In the genomic region with DNA sequence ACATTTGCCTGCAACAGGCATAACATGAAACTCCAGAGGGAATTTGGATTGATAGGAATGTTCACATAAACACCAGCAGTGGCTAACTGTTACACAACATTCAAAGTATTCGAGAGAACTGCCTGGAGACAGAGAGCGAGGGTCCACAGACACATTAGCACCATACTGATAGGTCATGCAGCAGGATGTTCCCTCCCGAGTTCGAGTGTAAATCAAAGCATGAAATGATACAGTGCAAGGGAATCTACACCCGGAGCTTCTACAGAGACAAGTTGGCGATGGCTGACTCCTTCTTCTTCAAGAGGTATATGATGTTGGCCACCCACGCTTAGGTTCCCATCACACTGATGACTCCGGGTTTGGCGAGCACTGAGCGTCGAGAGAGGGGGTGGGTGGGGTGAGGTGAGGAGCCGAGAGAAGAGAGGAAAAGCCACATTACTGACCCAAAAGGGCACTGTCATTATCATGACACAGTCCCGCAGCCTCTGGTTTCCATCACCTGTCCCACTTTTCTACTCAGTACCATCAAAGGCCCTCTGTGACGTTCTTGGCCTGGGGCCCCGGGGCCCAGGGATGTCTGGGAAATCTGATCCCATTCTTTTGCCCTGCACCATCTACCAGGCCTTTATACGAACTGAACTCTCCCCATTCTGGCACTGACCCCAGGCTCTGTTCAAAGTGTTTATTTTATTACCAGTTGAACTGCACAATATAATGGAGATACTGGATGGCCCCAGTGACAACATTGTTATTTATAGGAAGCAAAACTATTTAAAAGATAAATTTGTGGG, we compare ENCODE assay signal across 14 cellular contexts.
DNase-seq lines count a peak whose midpoint lies in the region; ATAC-seq and TF ChIP-seq lines count a peak whose summit lies in the region.
"Had no signal": no experiment of that assay in that cellular context is flagged by ENCODE, and none has a peak within 500 bp of the region (broad histone marks: within the 10 kb centered on the region; RNA-seq: fewer than 3 reads in every experiment).

No MANE protein-coding gene starts in this region.

- DNase-seq in DMS53 treated with DMSO at 0.1 percent for 48 hours (lab: John Stamatoyannopoulos, UW; ENCODE audit: unreplicated experiment) = peak; percentile 40
- no peak for DNase-seq in Peyer's patch
- peak; percentile 65 for DNase-seq in skeletal muscle cell (ENCODE audit: low read depth)
- DNase-seq in stimulated activated effector memory CD8-positive, alpha-beta T cell treated with anti-CD3 and anti-CD28 coated beads, Interleukin-12 subunit alpha, Interleukin-12 subunit beta, amount 100 ng/mL, for 72 hours (ENCODE audit: low spot score in 2 of 2) = no peak
- DNase-seq in occipital lobe (lab: John Stamatoyannopoulos, UW) = no peak
- DNase-seq: activated CD4-positive, alpha-beta T cell treated with anti-CD3 and anti-CD28 coated beads for 36 hours; CD4-positive, alpha-beta T cell; naive thymus-derived CD4-positive, alpha-beta T cell; NCI-H526 treated with DMSO at 0.1 percent for 48 hours; stimulated activated naive CD8-positive, alpha-beta T cell treated with anti-CD3 and anti-CD28 coated beads, Interleukin-15, Interleukin-2, amounts not matched to agents 100 U/mL and 50 U/mL, for 24 hours had no signal

- TF ChIP-seq POLR2A in Peyer's patch (IDR thresholded peaks at IDR 0.05) (no peak), gastroesophageal sphincter (IDR thresholded peaks at IDR 0.05) (no peak)

- no peak overlapping the region for H3K27ac Mint-ChIP-seq in stimulated activated effector memory CD8-positive, alpha-beta T cell treated with anti-CD3 and anti-CD28 coated beads, Interleukin-12 subunit alpha, Interleukin-12 subunit beta, amount 100 ng/mL, for 72 hours
- H3K27ac Mint-ChIP-seq: activated CD4-positive, alpha-beta T cell treated with anti-CD3 and anti-CD28 coated beads for 36 hours; CD4-positive, alpha-beta T cell had no signal

- H3K9me3 Mint-ChIP-seq in stimulated activated effector memory CD8-positive, alpha-beta T cell treated with anti-CD3 and anti-CD28 coated beads, Interleukin-12 subunit alpha, Interleukin-12 subunit beta, amount 100 ng/mL, for 72 hours = no peaks in the 10 kb centered on the region
- H3K9me3 Mint-ChIP-seq: CD4-positive, alpha-beta T cell; naive thymus-derived CD4-positive, alpha-beta T cell had no signal

- no peak overlapping the region for H3K4me3 Mint-ChIP-seq in stimulated activated effector memory CD8-positive, alpha-beta T cell treated with anti-CD3 and anti-CD28 coated beads, Interleukin-12 subunit alpha, Interleukin-12 subunit beta, amount 100 ng/mL, for 72 hours
- H3K4me3 Mint-ChIP-seq: activated CD4-positive, alpha-beta T cell treated with anti-CD3 and anti-CD28 coated beads for 36 hours; CD4-positive, alpha-beta T cell; naive thymus-derived CD4-positive, alpha-beta T cell had no signal

- no peaks in the 10 kb centered on the region for H3K36me3 Mint-ChIP-seq in stimulated activated effector memory CD8-positive, alpha-beta T cell treated with anti-CD3 and anti-CD28 coated beads, Interleukin-12 subunit alpha, Interleukin-12 subunit beta, amount 100 ng/mL, for 72 hours

- no peaks in the 10 kb centered on the region for H3K4me1 ChIP-seq in Peyer's patch
- peaks cover 10 to 87% (median 24%) of the 10 kb centered on the region in 3 donors for H3K4me1 ChIP-seq in gastroesophageal sphincter

- no peak overlapping the region for H3K4me3 ChIP-seq in Peyer's patch
- no peak overlapping the region for H3K4me3 ChIP-seq in gastroesophageal sphincter
- H3K4me3 ChIP-seq in skeletal muscle cell (ENCODE audit: low read depth, low read length) = no peak overlapping the region
- H3K4me3 ChIP-seq: SK-N-MC had no signal

- H3K27me3 ChIP-seq in Peyer's patch (no peaks in the 10 kb centered on the region), gastroesophageal sphincter (no peaks in the 10 kb centered on the region)

- no peaks in the 10 kb centered on the region for H3K9me3 ChIP-seq in Peyer's patch
- no peaks in the 10 kb centered on the region for H3K9me3 ChIP-seq in gastroesophageal sphincter

- peak; percentile 19 for ATAC-seq in gastroesophageal sphincter
- no peak for ATAC-seq in stimulated activated effector memory CD8-positive, alpha-beta T cell treated with anti-CD3 and anti-CD28 coated beads, Interleukin-12 subunit alpha, Interleukin-12 subunit beta, amount 100 ng/mL, for 72 hours
- ATAC-seq in GM18511 (IDR thresholded peaks at IDR 0.05; ENCODE audit: unreplicated experiment) = no peak
- ATAC-seq in GM21528 (IDR thresholded peaks at IDR 0.05; ENCODE audit: low FRiP score, unreplicated experiment) = no peak
- ATAC-seq: activated CD4-positive, alpha-beta T cell treated with anti-CD3 and anti-CD28 coated beads for 36 hours; naive thymus-derived CD4-positive, alpha-beta T cell; stimulated activated naive CD8-positive, alpha-beta T cell treated with anti-CD3 and anti-CD28 coated beads, Interleukin-15, Interleukin-2, amounts not matched to agents 100 U/mL and 50 U/mL, for 24 hours had no signal

- 32 to 56% methylated on average over 10 to 15 of the region's 16 CpGs for WGBS in gastroesophageal sphincter (ENCODE audit: low coverage in 1 of 2), 2 donors

- no peaks in the 10 kb centered on the region for H3K4me1 Mint-ChIP-seq in stimulated activated effector memory CD8-positive, alpha-beta T cell treated with anti-CD3 and anti-CD28 coated beads, Interleukin-12 subunit alpha, Interleukin-12 subunit beta, amount 100 ng/mL, for 72 hours
- H3K4me1 Mint-ChIP-seq: activated CD4-positive, alpha-beta T cell treated with anti-CD3 and anti-CD28 coated beads for 36 hours had no signal

- H3K36me3 ChIP-seq in Peyer's patch (no peaks in the 10 kb centered on the region), gastroesophageal sphincter (no peaks in the 10 kb centered on the region)

- TF ChIP-seq CTCF in Peyer's patch (IDR thresholded peaks at IDR 0.05) (no peak), gastroesophageal sphincter (IDR thresholded peaks at IDR 0.05) (no peak)

- H3K27ac ChIP-seq in Peyer's patch (peak overlapping the region; percentile 11 to 77 (median 42)), gastroesophageal sphincter (peak overlapping the region; percentile 84 to 94 (median 88))
- H3K27ac ChIP-seq: SK-N-MC had no signal

- peak; percentile 32 for TF ChIP-seq EP300 in gastroesophageal sphincter (IDR thresholded peaks at IDR 0.05)

Comparison
In these comparisons a context has a peak if more than half of its experiments do, and no peak if none do; other contexts are left out.
1. DNase-seq: peak in DMS53 treated with DMSO at 0.1 percent for 48 hours (single experiment) and skeletal muscle cell (single experiment); none in Peyer's patch (0 of 3), stimulated activated effector memory CD8-positive, alpha-beta T cell treated with anti-CD3 and anti-CD28 coated beads, Interleukin-12 subunit alpha, Interleukin-12 subunit beta, amount 100 ng/mL, for 72 hours (0 of 2) and occipital lobe (single experiment).